Comparison of ENCODE assay signal across 8 cellular contexts in genomic region chr7:130758429-130759056, GRCh38. TPM values are rescaled to one million over a fixed set of nuclear protein-coding genes. Genes with fewer than 3 reads are reported as not detected.
DNase-seq lines count a peak whose midpoint lies in the region; ATAC-seq and TF ChIP-seq lines count a peak whose summit lies in the region.

No MANE protein-coding gene starts in this region.

- H3K4me3 ChIP-seq in BE2C (ENCODE audit: low read depth, low read length) (no peak overlapping the region), choroid plexus epithelial cell (ENCODE audit: low read depth, low read length) (no peak overlapping the region)

- no peaks in the 10 kb centered on the region; the same call in 1 of the 2 replicates for H3K9me3 ChIP-seq in BE2C

- TF ChIP-seq CTCF in BE2C (IDR thresholded peaks at IDR 0.05; ENCODE audit: low read depth, low read length) (peak; percentile 63), choroid plexus epithelial cell (conservative IDR thresholded peaks at IDR 0.05; ENCODE audit: low read depth, low read length) (peak; percentile 60)

- DNase-seq in BE2C (no peak), HCEC 1CT (peak; percentile 37), NCI-H748 (lab: John Stamatoyannopoulos, UW; ENCODE audit: unreplicated experiment) (peak; percentile 58), choroid plexus epithelial cell (ENCODE audit: low read depth) (peak; percentile 81), midbrain (lab: John Stamatoyannopoulos, UW) (peak; percentile 8)
- DNase-seq in activated CD4-positive, alpha-beta T cell treated with anti-CD3 and anti-CD28 coated beads for 1 hour, result no peak

- no peak for ATAC-seq in HG02571 (IDR thresholded peaks at IDR 0.05; ENCODE audit: unreplicated experiment)
- ATAC-seq in GM19328 (IDR thresholded peaks at IDR 0.05; ENCODE audit: unreplicated experiment), result no peak

- no peaks in the 10 kb centered on the region for H3K4me1 ChIP-seq in BE2C

- peaks cover 24% of the 10 kb centered on the region for H3K27me3 ChIP-seq in BE2C

- no peaks in the 10 kb centered on the region for H3K36me3 ChIP-seq in BE2C

RNA-seq across cellular contexts. Expression of gene KLF14, which starts 24.5 kb away (rescaled TPM):
- polyA plus RNA-seq in BE2C (2012; ENCODE audit: insufficient read depth, insufficient read length, low read depth), result not detected

Comparison
In these comparisons a context has a peak if more than half of its experiments do, and no peak if none do; other contexts are left out.
1. DNase-seq: peak in HCEC 1CT (single experiment), NCI-H748 (single experiment), choroid plexus epithelial cell (single experiment) and midbrain (single experiment); none in BE2C (single experiment) and activated CD4-positive, alpha-beta T cell treated with anti-CD3 and anti-CD28 coated beads for 1 hour (single experiment).